In genomic region chr9:98208635-98209034, GRCh38 we compare ENCODE assay signal across 22 cellular contexts.
"Had no signal": no experiment of that assay in that cellular context is flagged by ENCODE, and none has a peak within 500 bp of the region (broad histone marks: within the 10 kb centered on the region; RNA-seq: fewer than 3 reads in every experiment).

No MANE protein-coding gene starts in this region.

- DNase-seq: colonic mucosa; effector CD8-positive, alpha-beta T cell; endodermal cell; foreskin fibroblast; gastrocnemius medialis; head of caudate nucleus; kidney; left ventricle myocardium inferior; natural killer cell; right cardiac atrium; spleen; stimulated activated CD4-positive, alpha-beta T cell treated with anti-CD3 and anti-CD28 coated beads, Interleukin-4, amount 100 ng/mL, for 4 hours; thyroid gland; trophoblast cell had no signal

- FAIRE-seq: kidney, urothelium cell line had no signal

- ATAC-seq: esophagus mucosa; gastrocnemius medialis; natural killer cell; psoas muscle; right cardiac atrium; stimulated activated memory B cell treated with anti-CD40 and anti-IgM and Interleukin-4, amounts not matched to agents 10 μg/mL and 1 μg/mL and 100 μg/mL, for 72 hours had no signal

- H3K4me1 ChIP-seq: colonic mucosa, gastrocnemius medialis had no signal

- H3K27ac ChIP-seq: colonic mucosa, epithelial cell of prostate, gastrocnemius medialis, left ventricle myocardium inferior, neutrophil, psoas muscle, skin epidermis, spleen, thyroid gland had no signal

- H3K4me3 ChIP-seq: colonic mucosa, gastrocnemius medialis, left ventricle myocardium inferior, lung, psoas muscle, skin epidermis, spleen, thyroid gland had no signal

- H3K9me3 ChIP-seq: colonic mucosa, gastrocnemius medialis, left ventricle myocardium inferior, neutrophil, psoas muscle, spleen, thyroid gland had no signal

- H3K27me3 ChIP-seq: colonic mucosa, gastrocnemius medialis, neutrophil, spleen, thyroid gland had no signal
